1 cellular context compared by ENCODE assay signal in genomic region chr1:228163004-228163753, GRCh38.
TF ChIP-seq lines count a peak whose summit lies in the region.

No MANE protein-coding gene starts in this region.

TF ChIP-seq in HCT116, 20 proteins besides CTCF, POLR2A, EP300 and RAD21 (continued from another document):
- no peak for TF ChIP-seq TCF7L2 (IDR thresholded peaks at IDR 0.05; ENCODE audit: borderline replicate concordance, extremely low read depth, insufficient read depth, insufficient read length)
- no peak for TF ChIP-seq JUND (IDR thresholded peaks at IDR 0.05)
- TF ChIP-seq SRF (IDR thresholded peaks at IDR 0.05; ENCODE audit: low read depth) = no peak
- no peak for TF ChIP-seq REST (IDR thresholded peaks at IDR 0.05; ENCODE audit: low read depth)
- no peak for TF ChIP-seq ELF1 (IDR thresholded peaks at IDR 0.05; ENCODE audit: borderline replicate concordance, low read depth)
- no peak for TF ChIP-seq YY1 (IDR thresholded peaks at IDR 0.05; ENCODE audit: extremely low read depth, insufficient replicate concordance, low read depth, low read length)
- no peak for TF ChIP-seq CBX3 (IDR thresholded peaks at IDR 0.05; ENCODE audit: low read depth)
- TF ChIP-seq POLR2AphosphoS5 (IDR thresholded peaks at IDR 0.05; ENCODE audit: low read depth, low read length) = no peak
- TF ChIP-seq SIN3A (IDR thresholded peaks at IDR 0.05; ENCODE audit: low read depth) = no peak
